23 cellular contexts compared by ENCODE assay signal in the genomic region with DNA sequence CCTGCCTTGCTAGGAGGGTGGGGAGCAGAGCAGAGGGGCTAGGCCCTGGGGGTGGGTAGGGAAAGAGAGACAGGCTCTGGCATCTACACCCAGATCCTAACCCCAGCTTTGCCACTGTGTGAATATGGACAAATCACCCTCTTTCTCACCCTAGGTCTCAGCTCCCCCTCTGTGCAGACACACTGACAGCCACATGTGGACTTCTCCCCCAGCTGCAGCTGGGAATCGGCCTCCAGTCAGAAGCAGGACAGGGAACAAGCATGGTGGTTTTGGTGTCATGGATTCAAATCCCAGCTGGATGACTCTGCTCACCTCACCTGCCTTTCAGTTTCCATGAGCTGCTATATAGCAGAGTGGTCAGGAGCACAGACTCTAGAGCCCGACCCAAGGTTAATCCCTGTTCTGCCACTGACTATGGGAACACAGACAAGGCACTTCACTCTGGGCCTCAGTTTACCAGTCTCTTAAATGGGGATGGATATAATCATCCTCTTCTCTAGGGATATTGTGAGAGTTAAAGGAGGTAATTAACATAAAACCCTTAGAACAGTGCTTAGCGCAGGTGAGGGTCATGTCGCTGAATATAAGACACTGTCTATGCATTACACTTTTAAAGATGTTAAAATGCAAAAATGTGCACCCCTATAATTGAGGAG.
"Had no signal": no experiment of that assay in that cellular context is flagged by ENCODE, and none has a peak within 500 bp of the region (broad histone marks: within the 10 kb centered on the region; RNA-seq: fewer than 3 reads in every experiment).

No MANE protein-coding gene starts in this region.

- ATAC-seq: activated CD4-positive, alpha-beta T cell treated with anti-CD3 and anti-CD28 coated beads for 36 hours; activated naive CD8-positive, alpha-beta T cell treated with anti-CD3 and anti-CD28 coated beads, Interleukin-2, amount 50 U/mL, for 24 hours; lower lobe of right lung; stimulated activated effector memory CD8-positive, alpha-beta T cell treated with anti-CD3 and anti-CD28 coated beads, Interleukin-12 subunit alpha, Interleukin-12 subunit beta, amount 100 ng/mL, for 72 hours had no signal

- DNase-seq: activated CD4-positive, alpha-beta T cell treated with anti-CD3 and anti-CD28 coated beads for 36 hours; activated CD4-positive, alpha-beta T cell treated with anti-CD3 and anti-CD28 coated beads, Interleukin-2, amount 50 U/mL, for 48 hours; activated naive CD4-positive, alpha-beta T cell treated with anti-CD3 and anti-CD28 coated beads, Interleukin-2, amount 10 ng/mL, durations not matched to agents 7 days and 5 days; activated naive CD8-positive, alpha-beta T cell treated with anti-CD3 and anti-CD28 coated beads, Interleukin-2, amount 50 U/mL, for 24 hours; activated T-cell treated with anti-CD3 and anti-CD28 coated beads, Interleukin-2, amount 50 U/mL, for 24 hours; anterior cingulate cortex; central memory CD4-positive, alpha-beta T cell; foreskin melanocyte; glutamatergic neuron; hippocampal formation; lower lobe of right lung; midbrain; stimulated activated CD4-positive, alpha-beta T cell treated with anti-CD3 and anti-CD28 coated beads, Interleukin-15, amount 100 ng/mL, for 24 hours; stimulated activated CD4-positive, alpha-beta T cell treated with anti-CD3 and anti-CD28 coated beads, Interleukin-4, amount 100 ng/mL, for 1 hour; SW 1271; T-helper 2 cell; testis; upper lobe of left lung had no signal

- H3K9me3 ChIP-seq: lower lobe of right lung, testis, upper lobe of left lung had no signal

- H3K27ac ChIP-seq: testis, VCaP had no signal

- H3K27me3 ChIP-seq: testis, upper lobe of left lung had no signal

- H3K36me3 ChIP-seq: lower lobe of right lung, upper lobe of left lung had no signal

- FAIRE-seq: colon, keratinocyte had no signal

- H3K4me3 ChIP-seq: lower lobe of right lung, skin epidermis, testis, upper lobe of left lung had no signal
